In genomic region chr15:22810735-22811338, GRCh38 we compare ENCODE assay signal across 17 cellular contexts. TPM values are rescaled to one million over a fixed set of nuclear protein-coding genes. Genes with fewer than 3 reads are reported as not detected.
A peak's percentile ranks its signal among the peaks of the same experiment; 100 is the strongest.
DNase-seq lines count a peak whose midpoint lies in the region; ATAC-seq and TF ChIP-seq lines count a peak whose summit lies in the region.
"Had no signal": no experiment of that assay in that cellular context is flagged by ENCODE, and none has a peak within 500 bp of the region (broad histone marks: within the 10 kb centered on the region; RNA-seq: fewer than 3 reads in every experiment).

No MANE protein-coding gene starts in this region.

- peaks cover 4 to 19% (median 10%) of the 10 kb centered on the region in 4 donors for H3K4me1 Mint-ChIP-seq in CD4-positive, CD25-positive, alpha-beta regulatory T cell
- H3K4me1 Mint-ChIP-seq: mesothelial cell of epicardium had no signal

- peak overlapping the region in 2 of 3 donors; percentile 26 to 87 for H3K27ac Mint-ChIP-seq in CD4-positive, CD25-positive, alpha-beta regulatory T cell
- H3K27ac Mint-ChIP-seq: mesothelial cell of epicardium had no signal

- DNase-seq in CD4-positive, CD25-positive, alpha-beta regulatory T cell = no peak
- DNase-seq in astrocyte of the spinal cord (ENCODE audit: low read depth, low spot score) (peak; percentile 4), osteoblast (ENCODE audit: insufficient read length, low spot score, missing footprints) (peak; percentile 79), AG08395 (ENCODE audit: low spot score) (no peak), NCI-H2171 (lab: John Stamatoyannopoulos, UW) (no peak)
- DNase-seq: activated CD4-positive, CD25-positive, alpha-beta regulatory T cell treated with anti-CD3 and anti-CD28 coated beads, Interleukin-2, amount 50 U/mL, for 72 hours; DMS79 treated with DMSO at 0.1 percent for 48 hours; left lung; NCI-H1092; NCI-H2029 treated with DMSO at 0.1 percent for 48 hours; SIG-M5 had no signal

- peaks cover 4% of the 10 kb centered on the region for H3K36me3 ChIP-seq in CD4-positive, CD25-positive, alpha-beta regulatory T cell (ENCODE audit: control insufficient read depth, insufficient read depth, low read length)
- peaks cover 6% of the 10 kb centered on the region for H3K36me3 ChIP-seq in osteoblast (ENCODE audit: insufficient read depth, low read length)
- H3K36me3 ChIP-seq: thoracic aorta, vagina had no signal

- H3K27me3 Mint-ChIP-seq in CD4-positive, CD25-positive, alpha-beta regulatory T cell = no peaks in the 10 kb centered on the region

- H3K4me3 ChIP-seq in CD4-positive, CD25-positive, alpha-beta regulatory T cell (ENCODE audit: low read depth, low read length) = no peak overlapping the region
- H3K4me3 ChIP-seq in astrocyte of the spinal cord (ENCODE audit: low read depth, low read length) (no peak overlapping the region), osteoblast (ENCODE audit: insufficient read depth, low read length) (no peak overlapping the region)
- H3K4me3 ChIP-seq: left lung, thoracic aorta, vagina had no signal

- ATAC-seq in CD4-positive, CD25-positive, alpha-beta regulatory T cell (ENCODE audit: low read depth in 2 of 2) = no peak
- peak; percentile 20 for ATAC-seq in HG02678 (IDR thresholded peaks at IDR 0.05; ENCODE audit: unreplicated experiment)
- ATAC-seq in HG02981 (IDR thresholded peaks at IDR 0.05; ENCODE audit: unreplicated experiment) = no peak

- no peak overlapping the region for H2AFZ ChIP-seq in osteoblast (ENCODE audit: low read length)

- H3K4me3 Mint-ChIP-seq in CD4-positive, CD25-positive, alpha-beta regulatory T cell = no peak overlapping the region
- H3K4me3 Mint-ChIP-seq: mesothelial cell of epicardium, nephron progenitor cell had no signal

- H3K9me3 Mint-ChIP-seq in CD4-positive, CD25-positive, alpha-beta regulatory T cell = no peaks in the 10 kb centered on the region
- H3K9me3 Mint-ChIP-seq: mesothelial cell of epicardium, nephron progenitor cell had no signal

- no peaks in the 10 kb centered on the region for H3K4me1 ChIP-seq in CD4-positive, CD25-positive, alpha-beta regulatory T cell (ENCODE audit: control insufficient read depth, insufficient read depth, low read length, poor library complexity, severe bottlenecking)
- H3K4me1 ChIP-seq in osteoblast (ENCODE audit: insufficient read depth, low read length) = no peaks in the 10 kb centered on the region
- H3K4me1 ChIP-seq: left lung had no signal

- H3K36me3 Mint-ChIP-seq in CD4-positive, CD25-positive, alpha-beta regulatory T cell = peaks cover 23% of the 10 kb centered on the region

- in situ Hi-C loops in astrocyte of the spinal cord (cut with HindIII; ENCODE audit: low sequenced_read_pairs) = no loop called here

- TF ChIP-seq CTCF in astrocyte of the spinal cord (IDR thresholded peaks at IDR 0.05; ENCODE audit: low read depth, low read length) (no peak), osteoblast (IDR thresholded peaks at IDR 0.05; ENCODE audit: extremely low read depth, low read depth, low read length) (no peak)

- no peaks in the 10 kb centered on the region for H3K9me3 ChIP-seq in CD4-positive, CD25-positive, alpha-beta regulatory T cell (ENCODE audit: control insufficient read depth in 2 of 2, low read length in 2 of 2)
- H3K9me3 ChIP-seq in osteoblast (ENCODE audit: low read depth, low read length) = no peaks in the 10 kb centered on the region
- H3K9me3 ChIP-seq: left lung, thoracic aorta, vagina had no signal

- H3K4me2 ChIP-seq in osteoblast (ENCODE audit: insufficient read depth, low read length) = no peak overlapping the region

- peaks cover 3% of the 10 kb centered on the region for H4K20me1 ChIP-seq in osteoblast (ENCODE audit: insufficient read depth, low read length)

- H3K79me2 ChIP-seq in osteoblast (ENCODE audit: insufficient read depth, low read length) = peaks cover 13% of the 10 kb centered on the region

- no peaks in the 10 kb centered on the region for H3K27me3 ChIP-seq in CD4-positive, CD25-positive, alpha-beta regulatory T cell (ENCODE audit: control insufficient read depth, insufficient read depth, low read length)
- H3K27me3 ChIP-seq in osteoblast (ENCODE audit: insufficient read depth, low read length) = no peaks in the 10 kb centered on the region
- H3K27me3 ChIP-seq: left lung, vagina had no signal

- H3K27ac ChIP-seq in CD4-positive, CD25-positive, alpha-beta regulatory T cell (ENCODE audit: insufficient read depth, low read length, poor library complexity, severe bottlenecking) = no peak overlapping the region
- no peak overlapping the region for H3K27ac ChIP-seq in osteoblast (ENCODE audit: low read depth, low read length)
- H3K27ac ChIP-seq: left lung, thoracic aorta, vagina had no signal

RNA-seq across cellular contexts. Expression of gene NIPA1, which starts 24.4 kb away (rescaled TPM):
- 18.0 TPM for total RNA-seq in CD4-positive, CD25-positive, alpha-beta regulatory T cell
- polyA plus RNA-seq in CD4-positive, CD25-positive, alpha-beta regulatory T cell = 1 to 10 TPM; 3.5 to 8.3 (median 6.0) TPM
- 6.2 and 9.4 TPM in 2 replicates for total RNA-seq in osteoblast

RNA-seq across cellular contexts. Expression of gene NIPA2, which starts 27.6 kb away (rescaled TPM):
- total RNA-seq in CD4-positive, CD25-positive, alpha-beta regulatory T cell = 39.6 TPM
- polyA plus RNA-seq in CD4-positive, CD25-positive, alpha-beta regulatory T cell = 10 to 100 TPM; 56.0 to 66.4 (median 58.3) TPM
- 49.8 and 50.3 TPM in 2 replicates for total RNA-seq in osteoblast

Comparison
In these comparisons a context has a peak if more than half of its experiments do, and no peak if none do; other contexts are left out.
1. DNase-seq: peak in astrocyte of the spinal cord (single experiment) and osteoblast (single experiment); none in CD4-positive, CD25-positive, alpha-beta regulatory T cell (0 of 3), AG08395 (single experiment) and NCI-H2171 (single experiment).